ENCODE assay signal across 10 cellular contexts in the genomic region with DNA sequence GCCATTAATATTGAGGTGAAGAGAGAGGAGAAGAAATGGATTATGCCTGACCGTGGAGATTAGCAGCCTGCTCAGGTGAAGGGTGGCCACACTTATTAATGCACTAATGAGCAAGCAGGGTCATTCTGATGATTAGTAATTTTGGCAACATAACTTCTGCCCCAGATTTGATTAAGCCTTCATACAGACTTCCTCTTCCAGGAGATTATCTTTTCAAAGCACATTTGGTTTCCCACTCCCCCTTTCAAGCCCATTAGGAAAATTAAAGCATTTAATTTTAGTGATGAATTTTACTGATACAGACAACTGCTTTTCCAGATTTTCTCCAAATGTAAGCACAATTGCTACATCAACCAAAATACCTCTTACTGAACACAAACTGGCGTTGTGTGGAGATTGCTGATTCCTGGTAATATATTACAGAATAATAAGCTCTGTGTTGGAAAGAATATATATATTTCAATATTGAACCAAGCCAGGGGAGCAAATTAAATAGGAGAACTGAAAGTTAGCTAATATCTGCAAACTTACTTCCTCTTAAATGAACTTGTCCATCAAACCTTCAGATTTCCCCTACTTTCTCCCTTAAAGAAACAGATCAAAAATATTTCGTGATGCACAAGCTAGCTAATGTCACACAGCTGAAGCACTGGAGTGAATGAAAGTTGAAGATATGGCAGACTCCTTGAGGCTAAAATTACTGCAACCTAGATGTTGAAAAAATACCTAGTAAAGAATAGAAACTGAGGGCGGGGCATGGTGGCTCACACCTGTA.
DNase-seq lines count a peak whose midpoint lies in the region; ATAC-seq lines count a peak whose summit lies in the region.
"Had no signal": no experiment of that assay in that cellular context is flagged by ENCODE, and none has a peak within 500 bp of the region (broad histone marks: within the 10 kb centered on the region; RNA-seq: fewer than 3 reads in every experiment).

No MANE protein-coding gene starts in this region.

- intact Hi-C loops in activated T-helper 2 cell treated with anti-CD3 and anti-CD28 coated beads, Interferon-gamma antibody, Interleukin-2, Interleukin-4, amounts not matched to agents 10 μg/mL and 5 μg/mL and 100 μg/mL, durations not matched to agents 14 hours and 24 hours and 36 hours (cut with micrococcal nuclease), result loop anchor here (1.0 to 2.0 kb wide), 4 partner anchors 8 to 27 kb away; no protein-coding TSS in a partner anchor

- peaks cover 52% of the 10 kb centered on the region for H3K4me1 Mint-ChIP-seq in activated T-helper 2 cell treated with anti-CD3 and anti-CD28 coated beads, Interferon-gamma antibody, Interleukin-2, Interleukin-4, amounts not matched to agents 10 μg/mL and 5 μg/mL and 100 μg/mL, durations not matched to agents 14 hours and 24 hours and 36 hours (ENCODE audit: low read depth)

- no peaks in the 10 kb centered on the region for H3K9me3 Mint-ChIP-seq in activated T-helper 2 cell treated with anti-CD3 and anti-CD28 coated beads, Interferon-gamma antibody, Interleukin-2, Interleukin-4, amounts not matched to agents 10 μg/mL and 5 μg/mL and 100 μg/mL, durations not matched to agents 14 hours and 24 hours and 36 hours
- H3K9me3 Mint-ChIP-seq: activated naive CD4-positive, alpha-beta T cell treated with anti-CD3 and anti-CD28 coated beads, Interleukin-2, amount 50 U/mL, for 24 hours had no signal

- H3K27ac Mint-ChIP-seq in activated T-helper 2 cell treated with anti-CD3 and anti-CD28 coated beads, Interferon-gamma antibody, Interleukin-2, Interleukin-4, amounts not matched to agents 10 μg/mL and 5 μg/mL and 100 μg/mL, durations not matched to agents 14 hours and 24 hours and 36 hours, result peak overlapping the region; percentile 5
- H3K27ac Mint-ChIP-seq: activated naive CD4-positive, alpha-beta T cell treated with anti-CD3 and anti-CD28 coated beads, Interleukin-2, amount 50 U/mL, for 24 hours had no signal

- no peak overlapping the region for H3K27ac ChIP-seq in caudate nucleus (ENCODE audit: low read depth, low read length)

- no peaks in the 10 kb centered on the region for H3K27me3 Mint-ChIP-seq in activated T-helper 2 cell treated with anti-CD3 and anti-CD28 coated beads, Interferon-gamma antibody, Interleukin-2, Interleukin-4, amounts not matched to agents 10 μg/mL and 5 μg/mL and 100 μg/mL, durations not matched to agents 14 hours and 24 hours and 36 hours (ENCODE audit: low read depth)
- H3K27me3 Mint-ChIP-seq: activated naive CD4-positive, alpha-beta T cell treated with anti-CD3 and anti-CD28 coated beads, Interleukin-2, amount 50 U/mL, for 24 hours had no signal

- peak; percentile 62 for ATAC-seq in GM18511 (IDR thresholded peaks at IDR 0.05; ENCODE audit: unreplicated experiment)
- ATAC-seq in HG03565 (IDR thresholded peaks at IDR 0.05; ENCODE audit: unreplicated experiment), result peak; percentile 34
- ATAC-seq in GM21529 (IDR thresholded peaks at IDR 0.05; ENCODE audit: unreplicated experiment), result no peak
- no peak for ATAC-seq in HG03521 (IDR thresholded peaks at IDR 0.05; ENCODE audit: unreplicated experiment)

- peaks cover 17% of the 10 kb centered on the region for H3K36me3 Mint-ChIP-seq in activated T-helper 2 cell treated with anti-CD3 and anti-CD28 coated beads, Interferon-gamma antibody, Interleukin-2, Interleukin-4, amounts not matched to agents 10 μg/mL and 5 μg/mL and 100 μg/mL, durations not matched to agents 14 hours and 24 hours and 36 hours (ENCODE audit: low read depth)

- DNase-seq in AML-193 (lab: John Stamatoyannopoulos, UW) (peak; percentile 17 to 19), NCI-H1694 treated with DMSO at 0.1 percent for 48 hours (lab: John Stamatoyannopoulos, UW) (no peak), caudate nucleus (lab: John Stamatoyannopoulos, UW) (no peak)
- no peak for DNase-seq in activated T-helper 2 cell treated with anti-CD3 and anti-CD28 coated beads, Interferon-gamma antibody, Interleukin-2, Interleukin-4, amounts not matched to agents 10 μg/mL and 5 μg/mL and 100 μg/mL, durations not matched to agents 14 hours and 24 hours and 36 hours (ENCODE audit: low spot score)
- DNase-seq: activated CD4-positive, alpha-beta T cell treated with anti-CD3 and anti-CD28 coated beads for 1 hour had no signal

- H3K4me3 Mint-ChIP-seq in activated T-helper 2 cell treated with anti-CD3 and anti-CD28 coated beads, Interferon-gamma antibody, Interleukin-2, Interleukin-4, amounts not matched to agents 10 μg/mL and 5 μg/mL and 100 μg/mL, durations not matched to agents 14 hours and 24 hours and 36 hours (ENCODE audit: low read depth), result no peak overlapping the region
- H3K4me3 Mint-ChIP-seq: activated naive CD4-positive, alpha-beta T cell treated with anti-CD3 and anti-CD28 coated beads, Interleukin-2, amount 50 U/mL, for 24 hours had no signal

Comparison
In these comparisons a context has a peak if more than half of its experiments do, and no peak if none do; other contexts are left out.
1. DNase-seq: peak in AML-193 (2 of 2); none in activated T-helper 2 cell treated with anti-CD3 and anti-CD28 coated beads, Interferon-gamma antibody, Interleukin-2, Interleukin-4, amounts not matched to agents 10 μg/mL and 5 μg/mL and 100 μg/mL, durations not matched to agents 14 hours and 24 hours and 36 hours (single experiment), NCI-H1694 treated with DMSO at 0.1 percent for 48 hours (single experiment) and caudate nucleus (0 of 61).
2. ATAC-seq: peak in GM18511 (single experiment) and HG03565 (single experiment); none in GM21529 (single experiment) and HG03521 (single experiment).